ENCODE assay signal across 14 cellular contexts in the genomic region with DNA sequence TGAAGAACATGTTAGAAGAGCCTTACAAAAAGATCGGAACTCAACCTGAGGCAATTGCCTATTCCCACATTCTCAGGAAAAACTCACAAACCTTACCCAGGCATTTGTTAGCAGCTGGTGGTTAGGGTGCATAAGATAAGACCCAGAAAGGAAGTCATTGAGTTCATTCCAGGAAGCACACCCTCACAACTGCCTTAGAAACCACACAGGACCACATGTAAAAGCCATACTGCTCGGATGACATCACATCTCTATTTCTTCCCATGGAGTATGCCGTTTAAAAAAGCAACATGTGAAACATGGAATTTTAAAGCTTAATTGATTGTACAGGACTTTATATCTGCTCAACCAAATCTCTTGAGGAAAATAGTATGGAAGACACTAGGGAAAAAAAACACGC.
DNase-seq lines count a peak whose midpoint lies in the region; ATAC-seq and TF ChIP-seq lines count a peak whose summit lies in the region.
"Had no signal": no experiment of that assay in that cellular context is flagged by ENCODE, and none has a peak within 500 bp of the region (broad histone marks: within the 10 kb centered on the region; RNA-seq: fewer than 3 reads in every experiment).

No MANE protein-coding gene starts in this region.

- peak overlapping the region; percentile 15 for H3K4me3 Mint-ChIP-seq in activated T-helper 1 cell treated with anti-CD3 and anti-CD28 coated beads, Interleukin-12 subunit alpha, Interleukin-12 subunit beta, Interleukin-2, Interleukin-4 antibody, amounts not matched to agents 30 ng/mL and 10 ng/mL and 1 ng/mL, durations not matched to agents 14 hours and 24 hours and 36 hours

- no peaks in the 10 kb centered on the region for H3K36me3 Mint-ChIP-seq in activated naive CD4-positive, alpha-beta T cell treated with anti-CD3 and anti-CD28 coated beads, Interleukin-2, amount 50 U/mL, for 72 hours
- H3K36me3 Mint-ChIP-seq in activated T-helper 1 cell treated with anti-CD3 and anti-CD28 coated beads, Interleukin-12 subunit alpha, Interleukin-12 subunit beta, Interleukin-2, Interleukin-4 antibody, amounts not matched to agents 30 ng/mL and 10 ng/mL and 1 ng/mL, durations not matched to agents 14 hours and 24 hours and 36 hours (ENCODE audit: low read depth): no peaks in the 10 kb centered on the region

- intact Hi-C loops in activated T-helper 1 cell treated with anti-CD3 and anti-CD28 coated beads, Interleukin-12 subunit alpha, Interleukin-12 subunit beta, Interleukin-2, Interleukin-4 antibody, amounts not matched to agents 30 ng/mL and 10 ng/mL and 1 ng/mL, durations not matched to agents 14 hours and 24 hours and 36 hours (cut with micrococcal nuclease): no loop called here

- no peak for DNase-seq in activated naive CD4-positive, alpha-beta T cell treated with anti-CD3 and anti-CD28 coated beads, Interleukin-2, amount 50 U/mL, for 72 hours (ENCODE audit: low spot score in 2 of 2)
- no peak for DNase-seq in activated naive CD4-positive, alpha-beta T cell treated with Interleukin-2 at 50 U/mL for 16 hours
- no peak for DNase-seq in activated T-helper 1 cell treated with anti-CD3 and anti-CD28 coated beads, Interleukin-12 subunit alpha, Interleukin-12 subunit beta, Interleukin-2, Interleukin-4 antibody, amounts not matched to agents 30 ng/mL and 10 ng/mL and 1 ng/mL, durations not matched to agents 14 hours and 24 hours and 36 hours (ENCODE audit: low spot score)
- DNase-seq in smooth muscle cell (lab: John Stamatoyannopoulos, UW; ENCODE audit: unreplicated experiment) (no peak), amygdala (lab: John Stamatoyannopoulos, UW) (no peak), osteoblast (ENCODE audit: insufficient read length, low spot score, missing footprints) (no peak)
- DNase-seq in stimulated activated CD4-positive, alpha-beta T cell treated with anti-CD3 and anti-CD28 coated beads, Interleukin-2, amount 100 ng/mL, for 48 hours: no peak
- DNase-seq: esophagus squamous epithelium, NCI-H69 had no signal

- H3K4me1 ChIP-seq in smooth muscle cell (ENCODE audit: low read depth): no peaks in the 10 kb centered on the region
- no peaks in the 10 kb centered on the region for H3K4me1 ChIP-seq in osteoblast (ENCODE audit: insufficient read depth, low read length)
- H3K4me1 ChIP-seq: breast epithelium, esophagus squamous epithelium, SJSA1 had no signal

- H3K27me3 Mint-ChIP-seq in activated T-helper 1 cell treated with anti-CD3 and anti-CD28 coated beads, Interleukin-12 subunit alpha, Interleukin-12 subunit beta, Interleukin-2, Interleukin-4 antibody, amounts not matched to agents 30 ng/mL and 10 ng/mL and 1 ng/mL, durations not matched to agents 14 hours and 24 hours and 36 hours (ENCODE audit: insufficient read depth): no peaks in the 10 kb centered on the region

- no peak overlapping the region for H3K4me2 ChIP-seq in smooth muscle cell
- no peak overlapping the region for H3K4me2 ChIP-seq in osteoblast (ENCODE audit: insufficient read depth, low read length)

- no peaks in the 10 kb centered on the region for H3K9me3 Mint-ChIP-seq in activated naive CD4-positive, alpha-beta T cell treated with anti-CD3 and anti-CD28 coated beads, Interleukin-2, amount 50 U/mL, for 72 hours
- no peaks in the 10 kb centered on the region for H3K9me3 Mint-ChIP-seq in activated T-helper 1 cell treated with anti-CD3 and anti-CD28 coated beads, Interleukin-12 subunit alpha, Interleukin-12 subunit beta, Interleukin-2, Interleukin-4 antibody, amounts not matched to agents 30 ng/mL and 10 ng/mL and 1 ng/mL, durations not matched to agents 14 hours and 24 hours and 36 hours

- no peaks in the 10 kb centered on the region for H4K20me1 ChIP-seq in smooth muscle cell (ENCODE audit: low read depth)
- H4K20me1 ChIP-seq in osteoblast (ENCODE audit: insufficient read depth, low read length): no peaks in the 10 kb centered on the region

- H3K4me3 ChIP-seq in smooth muscle cell (no peak overlapping the region), osteoblast (ENCODE audit: insufficient read depth, low read length) (no peak overlapping the region)
- H3K4me3 ChIP-seq: breast epithelium, esophagus squamous epithelium, SJSA1, tibial nerve had no signal

- no peaks in the 10 kb centered on the region for H3K27me3 ChIP-seq in smooth muscle cell (ENCODE audit: low read depth)
- no peaks in the 10 kb centered on the region for H3K27me3 ChIP-seq in osteoblast (ENCODE audit: insufficient read depth, low read length)
- H3K27me3 ChIP-seq: breast epithelium, esophagus squamous epithelium, SJSA1, tibial nerve had no signal

- H3K79me2 ChIP-seq in smooth muscle cell (ENCODE audit: low read depth) (no peaks in the 10 kb centered on the region), osteoblast (ENCODE audit: insufficient read depth, low read length) (no peaks in the 10 kb centered on the region)

- no peak overlapping the region for H2AFZ ChIP-seq in smooth muscle cell (ENCODE audit: low read depth)
- H2AFZ ChIP-seq in osteoblast (ENCODE audit: low read length): no peak overlapping the region

- TF ChIP-seq CTCF in smooth muscle cell (IDR thresholded peaks at IDR 0.05; ENCODE audit: borderline replicate concordance, insufficient read depth, poor library complexity, severe bottlenecking): no peak
- no peak for TF ChIP-seq CTCF in osteoblast (IDR thresholded peaks at IDR 0.05; ENCODE audit: extremely low read depth, low read depth, low read length)

- H3K9me3 ChIP-seq in smooth muscle cell (replicated peaks; ENCODE audit: low read depth) (no peaks in the 10 kb centered on the region), osteoblast (ENCODE audit: low read depth, low read length) (no peaks in the 10 kb centered on the region)
- H3K9me3 ChIP-seq: breast epithelium, esophagus squamous epithelium, SJSA1, tibial nerve had no signal

- ATAC-seq in activated naive CD4-positive, alpha-beta T cell treated with anti-CD3 and anti-CD28 coated beads, Interleukin-2, amount 50 U/mL, for 72 hours: peak; percentile 52 to 56
- peak; percentile 67 for ATAC-seq in HG03354 (IDR thresholded peaks at IDR 0.05; ENCODE audit: poor library complexity, severe bottlenecking, unreplicated experiment)
- ATAC-seq: HCT116 had no signal

- H3K27ac ChIP-seq in smooth muscle cell (ENCODE audit: low read depth) (peak overlapping the region; percentile 22), osteoblast (ENCODE audit: low read depth, low read length) (no peak overlapping the region)
- H3K27ac ChIP-seq: breast epithelium, SJSA1, tibial nerve had no signal

- no peak overlapping the region for H3K27ac Mint-ChIP-seq in activated naive CD4-positive, alpha-beta T cell treated with anti-CD3 and anti-CD28 coated beads, Interleukin-2, amount 50 U/mL, for 72 hours
- peak overlapping the region; percentile 34 for H3K27ac Mint-ChIP-seq in activated T-helper 1 cell treated with anti-CD3 and anti-CD28 coated beads, Interleukin-12 subunit alpha, Interleukin-12 subunit beta, Interleukin-2, Interleukin-4 antibody, amounts not matched to agents 30 ng/mL and 10 ng/mL and 1 ng/mL, durations not matched to agents 14 hours and 24 hours and 36 hours

- no peaks in the 10 kb centered on the region for H3F3A ChIP-seq in smooth muscle cell (ENCODE audit: low read depth)

- H3K9ac ChIP-seq in smooth muscle cell (ENCODE audit: low read depth): no peak overlapping the region

- peaks cover 20% of the 10 kb centered on the region for H3K4me1 Mint-ChIP-seq in activated T-helper 1 cell treated with anti-CD3 and anti-CD28 coated beads, Interleukin-12 subunit alpha, Interleukin-12 subunit beta, Interleukin-2, Interleukin-4 antibody, amounts not matched to agents 30 ng/mL and 10 ng/mL and 1 ng/mL, durations not matched to agents 14 hours and 24 hours and 36 hours (ENCODE audit: low read depth)

- 84% methylated on average over 4 of the region's 4 CpGs for WGBS in smooth muscle cell (ENCODE audit: low lambda C conversion rate)

- H3K36me3 ChIP-seq in smooth muscle cell (ENCODE audit: low read depth): no peaks in the 10 kb centered on the region
- no peaks in the 10 kb centered on the region for H3K36me3 ChIP-seq in osteoblast (ENCODE audit: insufficient read depth, low read length)
- H3K36me3 ChIP-seq: breast epithelium, esophagus squamous epithelium, SJSA1, tibial nerve had no signal
